Comparison of ENCODE assay signal across 18 cellular contexts in the genomic region with DNA sequence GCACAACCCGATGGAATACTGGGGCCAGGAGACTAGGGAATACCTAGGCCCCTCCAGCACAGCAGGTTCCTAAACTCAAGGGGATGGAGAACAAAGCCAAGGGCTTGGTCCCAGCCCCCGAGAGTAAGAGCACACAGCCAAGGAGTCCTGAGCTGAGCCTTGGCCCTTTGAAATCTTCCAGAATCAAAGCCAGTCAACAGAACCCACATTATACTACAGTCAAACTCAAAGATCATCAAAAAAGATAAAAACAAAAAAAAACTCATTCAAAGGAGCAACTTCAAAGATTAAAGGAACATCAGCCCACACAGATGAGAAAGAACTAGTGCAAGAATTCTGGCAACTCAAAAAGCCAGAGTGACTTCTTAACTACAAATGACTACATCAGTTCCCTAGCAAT.
DNase-seq lines count a peak whose midpoint lies in the region; ATAC-seq and TF ChIP-seq lines count a peak whose summit lies in the region.
"Had no signal": no experiment of that assay in that cellular context is flagged by ENCODE, and none has a peak within 500 bp of the region (broad histone marks: within the 10 kb centered on the region; RNA-seq: fewer than 3 reads in every experiment).

No MANE protein-coding gene starts in this region.

- no peak for TF ChIP-seq CTCF in breast epithelium (IDR thresholded peaks at IDR 0.05)

- peaks cover 16% of the 10 kb centered on the region for H3K4me1 Mint-ChIP-seq in activated naive CD4-positive, alpha-beta T cell treated with anti-CD3 and anti-CD28 coated beads, Interleukin-2, amount 10 ng/mL, durations not matched to agents 7 days and 5 days
- H3K4me1 Mint-ChIP-seq in activated T-helper 17 cell treated with anti-CD3 and anti-CD28 coated beads, Interleukin-2, amount 50 U/mL, for 72 hours, result peaks cover 18% of the 10 kb centered on the region
- peaks cover 18 to 48% (median 30%) of the 10 kb centered on the region in 4 donors for H3K4me1 Mint-ChIP-seq in naive thymus-derived CD8-positive, alpha-beta T cell
- H3K4me1 Mint-ChIP-seq: IgD-negative memory B cell had no signal

- TF ChIP-seq POLR2A in breast epithelium (IDR thresholded peaks at IDR 0.05), result no peak

- peaks cover 0 to 7% of the 10 kb centered on the region in 2 donors for H3K9me3 ChIP-seq in breast epithelium

- no peak overlapping the region for H3K4me3 Mint-ChIP-seq in activated naive CD4-positive, alpha-beta T cell treated with anti-CD3 and anti-CD28 coated beads, Interleukin-2, amount 10 ng/mL, durations not matched to agents 7 days and 5 days
- no peak overlapping the region for H3K4me3 Mint-ChIP-seq in activated T-helper 17 cell treated with anti-CD3 and anti-CD28 coated beads, Interleukin-2, amount 50 U/mL, for 72 hours
- peak overlapping the region in 5 of 10 donors; percentile 8 to 45 (median 21) for H3K4me3 Mint-ChIP-seq in naive thymus-derived CD8-positive, alpha-beta T cell
- H3K4me3 Mint-ChIP-seq: CD14-positive monocyte; CD4-positive, alpha-beta memory T cell; H9; IgD-negative memory B cell had no signal

- no peaks in the 10 kb centered on the region for H3K4me1 ChIP-seq in breast epithelium
- H3K4me1 ChIP-seq: BLaER1 had no signal

- H3K4me3 ChIP-seq in breast epithelium, result no peak overlapping the region
- H3K4me3 ChIP-seq: BLaER1 had no signal

- H3K27ac ChIP-seq in breast epithelium, result no peak overlapping the region
- H3K27ac ChIP-seq: BLaER1 had no signal

- no peaks in the 10 kb centered on the region for H3K27me3 ChIP-seq in breast epithelium
- H3K27me3 ChIP-seq: BLaER1 had no signal

- H3K27ac Mint-ChIP-seq in activated naive CD4-positive, alpha-beta T cell treated with anti-CD3 and anti-CD28 coated beads, Interleukin-2, amount 10 ng/mL, durations not matched to agents 7 days and 5 days, result peak overlapping the region; percentile 6
- H3K27ac Mint-ChIP-seq in activated T-helper 17 cell treated with anti-CD3 and anti-CD28 coated beads, Interleukin-2, amount 50 U/mL, for 72 hours, result peak overlapping the region; percentile 72
- H3K27ac Mint-ChIP-seq in naive thymus-derived CD8-positive, alpha-beta T cell, result peak overlapping the region in 4 of 10 donors; percentile 8 to 81 (median 22)
- H3K27ac Mint-ChIP-seq: CD14-positive monocyte, H9, IgD-negative memory B cell had no signal

- intact Hi-C loops in breast epithelium (cut with DNase I; ENCODE audit: low total_unique reads), result no loop called here

- no peak for ATAC-seq in activated T-helper 17 cell treated with anti-CD3 and anti-CD28 coated beads, Interleukin-2, amount 50 U/mL, for 72 hours (replicated peaks)
- ATAC-seq in naive thymus-derived CD8-positive, alpha-beta T cell, result peak; percentile 17 to 35
- ATAC-seq in GM21786 (IDR thresholded peaks at IDR 0.05; ENCODE audit: unreplicated experiment), result no peak
- ATAC-seq: HepG2 had no signal

- CTCF ChIA-PET in activated naive CD4-positive, alpha-beta T cell treated with anti-CD3 and anti-CD28 coated beads, Interleukin-2, amount 10 ng/mL, durations not matched to agents 7 days and 5 days (lab: Charles Lee), result no interaction called here

- no peaks in the 10 kb centered on the region for H3K27me3 Mint-ChIP-seq in activated naive CD4-positive, alpha-beta T cell treated with anti-CD3 and anti-CD28 coated beads, Interleukin-2, amount 10 ng/mL, durations not matched to agents 7 days and 5 days
- H3K27me3 Mint-ChIP-seq in activated T-helper 17 cell treated with anti-CD3 and anti-CD28 coated beads, Interleukin-2, amount 50 U/mL, for 72 hours, result no peaks in the 10 kb centered on the region
- H3K27me3 Mint-ChIP-seq in naive thymus-derived CD8-positive, alpha-beta T cell, result no peaks in the 10 kb centered on the region
- H3K27me3 Mint-ChIP-seq: CD4-positive, alpha-beta memory T cell; IgD-negative memory B cell had no signal

- no peaks in the 10 kb centered on the region for H3K36me3 Mint-ChIP-seq in activated naive CD4-positive, alpha-beta T cell treated with anti-CD3 and anti-CD28 coated beads, Interleukin-2, amount 10 ng/mL, durations not matched to agents 7 days and 5 days
- H3K36me3 Mint-ChIP-seq in activated T-helper 17 cell treated with anti-CD3 and anti-CD28 coated beads, Interleukin-2, amount 50 U/mL, for 72 hours (ENCODE audit: low read depth), result peaks cover 4% of the 10 kb centered on the region
- peaks cover 10 to 30% (median 14%) of the 10 kb centered on the region in 3 donors for H3K36me3 Mint-ChIP-seq in naive thymus-derived CD8-positive, alpha-beta T cell

- peaks cover 12% of the 10 kb centered on the region for H3K9me3 Mint-ChIP-seq in activated naive CD4-positive, alpha-beta T cell treated with anti-CD3 and anti-CD28 coated beads, Interleukin-2, amount 10 ng/mL, durations not matched to agents 7 days and 5 days
- H3K9me3 Mint-ChIP-seq in activated T-helper 17 cell treated with anti-CD3 and anti-CD28 coated beads, Interleukin-2, amount 50 U/mL, for 72 hours, result peaks cover 7% of the 10 kb centered on the region
- H3K9me3 Mint-ChIP-seq in naive thymus-derived CD8-positive, alpha-beta T cell, result peaks cover 0 to 18% (median 8%) of the 10 kb centered on the region in 9 donors
- H3K9me3 Mint-ChIP-seq: H9 had no signal

- H3K36me3 ChIP-seq in breast epithelium, result no peaks in the 10 kb centered on the region
- H3K36me3 ChIP-seq: BLaER1 had no signal

- no peak for DNase-seq in activated naive CD4-positive, alpha-beta T cell treated with anti-CD3 and anti-CD28 coated beads, Interleukin-2, amount 10 ng/mL, durations not matched to agents 7 days and 5 days
- no peak for DNase-seq in activated naive CD4-positive, alpha-beta T cell (lab: John Stamatoyannopoulos, UW)
- peak in 2 of 10 donors; percentile 16 to 19 for DNase-seq in naive thymus-derived CD8-positive, alpha-beta T cell
- DNase-seq in GM19240 (ENCODE audit: insufficient read length, low spot score) (no peak), breast epithelium (ENCODE audit: low spot score in 2 of 2) (no peak)
- DNase-seq: 8988T, COR-L47, DMS 273 treated with DMSO at 0.1 percent for 48 hours, DMS53, GOT3, H9 had no signal

- POLR2A ChIA-PET in naive thymus-derived CD8-positive, alpha-beta T cell (lab: Charles Lee), result no interaction called here

Comparison
In these comparisons a context has a peak if more than half of its experiments do, and no peak if none do; other contexts are left out.
1. ATAC-seq: peak in naive thymus-derived CD8-positive, alpha-beta T cell (2 of 2); none in activated T-helper 17 cell treated with anti-CD3 and anti-CD28 coated beads, Interleukin-2, amount 50 U/mL, for 72 hours (single experiment) and GM21786 (single experiment).